Comparison of ENCODE assay signal across 1 cellular context in genomic region chr4:3760346-3760745, GRCh38.
TF ChIP-seq lines count a peak whose summit lies in the region.

No MANE protein-coding gene starts in this region.

TF ChIP-seq in H1, 55 proteins besides CTCF, POLR2A, EP300 and RAD21:
- TF ChIP-seq YY1 (IDR thresholded peaks at IDR 0.05; ENCODE audit: low read depth, low read length), result no peak
- TF ChIP-seq MAFK (IDR thresholded peaks at IDR 0.05; ENCODE audit: low read depth, low read length), result no peak
- no peak for TF ChIP-seq CEBPB (IDR thresholded peaks at IDR 0.05; ENCODE audit: low read depth, low read length)
- no peak for TF ChIP-seq CTBP2 (IDR thresholded peaks at IDR 0.05; ENCODE audit: borderline replicate concordance, insufficient read depth, insufficient read length, low read length)
- TF ChIP-seq SIRT6 (IDR thresholded peaks at IDR 0.05; ENCODE audit: low read length), result no peak
- no peak for TF ChIP-seq BRCA1 (IDR thresholded peaks at IDR 0.05; ENCODE audit: low read depth, low read length)
- TF ChIP-seq, protein P1, sequence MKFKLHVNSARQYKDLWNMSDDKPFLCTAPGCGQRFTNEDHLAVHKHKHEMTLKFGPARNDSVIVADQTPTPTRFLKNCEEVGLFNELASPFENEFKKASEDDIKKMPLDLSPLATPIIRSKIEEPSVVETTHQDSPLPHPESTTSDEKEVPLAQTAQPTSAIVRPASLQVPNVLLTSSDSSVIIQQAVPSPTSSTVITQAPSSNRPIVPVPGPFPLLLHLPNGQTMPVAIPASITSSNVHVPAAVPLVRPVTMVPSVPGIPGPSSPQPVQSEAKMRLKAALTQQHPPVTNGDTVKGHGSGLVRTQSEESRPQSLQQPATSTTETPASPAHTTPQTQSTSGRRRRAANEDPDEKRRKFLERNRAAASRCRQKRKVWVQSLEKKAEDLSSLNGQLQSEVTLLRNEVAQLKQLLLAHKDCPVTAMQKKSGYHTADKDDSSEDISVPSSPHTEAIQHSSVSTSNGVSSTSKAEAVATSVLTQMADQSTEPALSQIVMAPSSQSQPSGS (IDR thresholded peaks at IDR 0.05; ENCODE audit: low read length), result no peak
- no peak for TF ChIP-seq JUND (IDR thresholded peaks at IDR 0.05; ENCODE audit: low read length)
- TF ChIP-seq SP4 (IDR thresholded peaks at IDR 0.05; ENCODE audit: low read length), result no peak
- TF ChIP-seq KDM1A (IDR thresholded peaks at IDR 0.05; ENCODE audit: borderline replicate concordance, low read length), result no peak
- no peak for TF ChIP-seq EGR1 (IDR thresholded peaks at IDR 0.05; ENCODE audit: borderline replicate concordance, low read depth, low read length)
- TF ChIP-seq KDM5A (IDR thresholded peaks at IDR 0.05; ENCODE audit: low read length), result no peak
- TF ChIP-seq RXRA (IDR thresholded peaks at IDR 0.05; ENCODE audit: insufficient read depth, low read depth, low read length), result no peak
